1 cellular context compared by ENCODE assay signal in the genomic region with DNA sequence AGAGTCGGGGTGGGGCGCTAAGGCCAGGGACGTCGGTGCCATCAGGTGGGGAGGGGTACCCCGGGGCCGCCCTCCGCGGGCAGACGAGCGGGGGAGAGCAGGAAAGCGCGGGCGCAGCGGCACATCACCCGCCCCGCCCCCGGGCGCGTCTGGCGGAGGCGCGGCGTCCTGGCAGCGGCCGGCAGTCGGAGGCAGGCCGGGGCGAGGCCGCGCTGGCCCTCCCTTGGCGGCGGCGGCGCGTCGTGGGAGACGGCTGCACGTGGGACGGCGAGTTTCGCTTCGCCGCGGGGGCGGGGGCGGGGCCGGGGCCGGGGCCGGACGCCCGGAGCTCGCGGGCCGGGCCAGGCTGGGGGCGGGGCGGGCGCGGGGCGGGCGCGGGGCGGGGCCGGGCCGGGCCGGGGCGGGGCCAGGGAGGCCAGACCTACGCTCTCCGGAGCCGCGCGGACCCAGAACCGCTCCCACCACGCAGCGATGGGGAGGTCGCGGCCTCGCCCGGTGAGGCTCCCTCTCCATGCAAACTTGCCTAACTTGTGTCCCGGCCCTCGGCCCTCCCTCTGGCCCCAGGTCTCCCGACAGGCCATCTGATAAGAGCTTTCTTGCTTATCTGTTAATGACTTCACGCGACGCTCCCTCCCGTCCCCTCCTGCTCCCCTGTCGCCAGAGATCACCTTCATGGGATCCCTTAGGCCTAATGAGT.
A peak's percentile ranks its signal among the peaks of the same experiment; 100 is the strongest.
TF ChIP-seq lines count a peak whose summit lies in the region.

No MANE protein-coding gene starts in this region.

TF ChIP-seq in HepG2, 621 proteins besides CTCF, POLR2A, EP300 and RAD21 (continued from another document and continues in another):
- TF ChIP-seq ARID4A (CRISPR knock-in tag; IDR thresholded peaks at IDR 0.05; ENCODE audit: borderline replicate concordance) (peak; percentile 26; the same call in 1 of the 2 replicates), BORCS8-MEF2B (CRISPR knock-in tag; IDR thresholded peaks at IDR 0.05) (no peak), ZBTB10 (CRISPR knock-in tag; IDR thresholded peaks at IDR 0.05; ENCODE audit: borderline replicate concordance) (no peak), ZBTB1 (CRISPR knock-in tag; IDR thresholded peaks at IDR 0.05; ENCODE audit: borderline replicate concordance) (no peak), CBX1 (IDR thresholded peaks at IDR 0.05; ENCODE audit: low read depth) (no peak), DNMT3B (CRISPR knock-in tag; conservative IDR thresholded peaks at IDR 0.05) (no peak), PITX1 (CRISPR knock-in tag; IDR thresholded peaks at IDR 0.05) (no peak), ZNF33B (CRISPR knock-in tag; IDR thresholded peaks at IDR 0.05) (no peak), NFKBIZ (CRISPR knock-in tag; IDR thresholded peaks at IDR 0.05) (no peak), AKAP8 (CRISPR knock-in tag; IDR thresholded peaks at IDR 0.05) (no peak), POLR2AphosphoS5 (IDR thresholded peaks at IDR 0.05; ENCODE audit: low read depth, low read length) (no peak), LCORL (IDR thresholded peaks at IDR 0.05) (no peak), LCORL (CRISPR knock-in tag; IDR thresholded peaks at IDR 0.05) (no peak), KLF6 (CRISPR knock-in tag; IDR thresholded peaks at IDR 0.05) (0 out of 2 replicates have a peak, but pooled peaks have one; percentile 30), TAF1 (CRISPR knock-in tag; IDR thresholded peaks at IDR 0.05) (peak; percentile 12; the same call in 1 of the 2 replicates), ZNF124 (CRISPR knock-in tag; IDR thresholded peaks at IDR 0.05) (no peak), SP1 (IDR thresholded peaks at IDR 0.05) (no peak), SP1 (CRISPR knock-in tag; IDR thresholded peaks at IDR 0.05) (peak; percentile 42; the same call in 1 of the 2 replicates), ZNF747 (CRISPR knock-in tag; IDR thresholded peaks at IDR 0.05; ENCODE audit: borderline replicate concordance) (0 out of 2 replicates have a peak, but pooled peaks have one; percentile 2), ATF5 (CRISPR knock-in tag; IDR thresholded peaks at IDR 0.05; ENCODE audit: low read depth) (no peak), ZNF253 (CRISPR knock-in tag; IDR thresholded peaks at IDR 0.05; ENCODE audit: borderline replicate concordance) (no peak), SAFB2 (CRISPR knock-in tag; IDR thresholded peaks at IDR 0.05; ENCODE audit: borderline replicate concordance, low read depth) (no peak; the same call in 1 of the 2 replicates), ZFYVE20 (CRISPR knock-in tag; IDR thresholded peaks at IDR 0.05; ENCODE audit: borderline replicate concordance, low read depth) (no peak), XBP1 (CRISPR knock-in tag; IDR thresholded peaks at IDR 0.05) (no peak), SOX6 (IDR thresholded peaks at IDR 0.05) (no peak), SOX6 (CRISPR knock-in tag; IDR thresholded peaks at IDR 0.05) (peak; percentile 29; the same call in 1 of the 2 replicates)
- TF ChIP-seq, protein P1, sequence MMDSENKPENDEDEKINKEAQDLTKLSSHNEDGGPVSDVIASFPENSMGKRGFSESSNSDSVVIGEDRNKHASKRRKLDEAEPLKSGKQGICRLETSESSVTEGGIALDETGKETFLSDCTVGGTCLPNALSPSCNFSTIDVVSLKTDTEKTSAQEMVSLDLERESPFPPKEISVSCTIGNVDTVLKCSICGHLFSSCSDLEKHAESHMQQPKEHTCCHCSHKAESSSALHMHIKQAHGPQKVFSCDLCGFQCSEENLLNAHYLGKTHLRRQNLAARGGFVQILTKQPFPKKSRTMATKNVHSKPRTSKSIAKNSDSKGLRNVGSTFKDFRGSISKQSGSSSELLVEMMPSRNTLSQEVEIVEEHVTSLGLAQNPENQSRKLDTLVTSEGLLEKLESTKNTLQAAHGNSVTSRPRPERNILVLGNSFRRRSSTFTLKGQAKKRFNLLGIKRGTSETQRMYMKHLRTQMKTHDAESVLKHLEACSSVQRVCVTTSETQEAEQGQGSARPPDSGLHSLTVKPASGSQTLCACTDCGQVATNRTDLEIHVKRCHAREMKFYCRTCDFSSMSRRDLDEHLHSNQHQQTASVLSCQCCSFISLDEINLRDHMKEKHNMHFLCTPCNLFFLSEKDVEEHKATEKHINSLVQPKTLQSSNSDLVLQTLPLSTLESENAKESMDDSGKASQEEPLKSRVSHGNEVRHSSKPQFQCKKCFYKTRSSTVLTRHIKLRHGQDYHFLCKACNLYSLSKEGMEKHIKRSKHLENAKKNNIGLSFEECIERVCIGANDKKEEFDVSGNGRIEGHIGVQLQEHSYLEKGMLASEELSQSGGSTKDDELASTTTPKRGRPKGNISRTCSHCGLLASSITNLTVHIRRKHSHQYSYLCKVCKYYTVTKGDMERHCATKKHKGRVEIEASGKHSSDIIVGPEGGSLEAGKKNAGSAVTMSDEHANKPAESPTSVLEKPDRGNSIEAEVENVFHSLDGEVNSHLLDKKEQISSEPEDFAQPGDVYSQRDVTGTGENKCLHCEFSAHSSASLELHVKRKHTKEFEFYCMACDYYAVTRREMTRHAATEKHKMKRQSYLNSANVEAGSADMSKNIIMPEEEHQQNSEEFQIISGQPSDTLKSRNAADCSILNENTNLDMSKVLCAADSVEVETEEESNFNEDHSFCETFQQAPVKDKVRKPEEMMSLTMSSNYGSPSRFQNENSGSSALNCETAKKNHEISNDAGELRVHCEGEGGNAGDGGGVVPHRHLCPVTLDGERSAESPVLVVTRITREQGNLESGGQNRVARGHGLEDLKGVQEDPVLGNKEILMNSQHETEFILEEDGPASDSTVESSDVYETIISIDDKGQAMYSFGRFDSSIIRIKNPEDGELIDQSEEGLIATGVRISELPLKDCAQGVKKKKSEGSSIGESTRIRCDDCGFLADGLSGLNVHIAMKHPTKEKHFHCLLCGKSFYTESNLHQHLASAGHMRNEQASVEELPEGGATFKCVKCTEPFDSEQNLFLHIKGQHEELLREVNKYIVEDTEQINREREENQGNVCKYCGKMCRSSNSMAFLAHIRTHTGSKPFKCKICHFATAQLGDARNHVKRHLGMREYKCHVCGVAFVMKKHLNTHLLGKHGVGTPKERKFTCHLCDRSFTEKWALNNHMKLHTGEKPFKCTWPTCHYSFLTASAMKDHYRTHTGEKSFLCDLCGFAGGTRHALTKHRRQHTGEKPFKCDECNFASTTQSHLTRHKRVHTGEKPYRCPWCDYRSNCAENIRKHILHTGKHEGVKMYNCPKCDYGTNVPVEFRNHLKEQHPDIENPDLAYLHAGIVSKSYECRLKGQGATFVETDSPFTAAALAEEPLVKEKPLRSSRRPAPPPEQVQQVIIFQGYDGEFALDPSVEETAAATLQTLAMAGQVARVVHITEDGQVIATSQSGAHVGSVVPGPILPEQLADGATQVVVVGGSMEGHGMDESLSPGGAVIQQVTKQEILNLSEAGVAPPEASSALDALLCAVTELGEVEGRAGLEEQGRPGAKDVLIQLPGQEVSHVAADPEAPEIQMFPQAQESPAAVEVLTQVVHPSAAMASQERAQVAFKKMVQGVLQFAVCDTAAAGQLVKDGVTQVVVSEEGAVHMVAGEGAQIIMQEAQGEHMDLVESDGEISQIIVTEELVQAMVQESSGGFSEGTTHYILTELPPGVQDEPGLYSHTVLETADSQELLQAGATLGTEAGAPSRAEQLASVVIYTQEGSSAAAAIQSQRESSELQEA (CRISPR knock-in tag; IDR thresholded peaks at IDR 0.05; ENCODE audit: not compliant biosample characterization), result no peak
- TF ChIP-seq, protein P2, sequence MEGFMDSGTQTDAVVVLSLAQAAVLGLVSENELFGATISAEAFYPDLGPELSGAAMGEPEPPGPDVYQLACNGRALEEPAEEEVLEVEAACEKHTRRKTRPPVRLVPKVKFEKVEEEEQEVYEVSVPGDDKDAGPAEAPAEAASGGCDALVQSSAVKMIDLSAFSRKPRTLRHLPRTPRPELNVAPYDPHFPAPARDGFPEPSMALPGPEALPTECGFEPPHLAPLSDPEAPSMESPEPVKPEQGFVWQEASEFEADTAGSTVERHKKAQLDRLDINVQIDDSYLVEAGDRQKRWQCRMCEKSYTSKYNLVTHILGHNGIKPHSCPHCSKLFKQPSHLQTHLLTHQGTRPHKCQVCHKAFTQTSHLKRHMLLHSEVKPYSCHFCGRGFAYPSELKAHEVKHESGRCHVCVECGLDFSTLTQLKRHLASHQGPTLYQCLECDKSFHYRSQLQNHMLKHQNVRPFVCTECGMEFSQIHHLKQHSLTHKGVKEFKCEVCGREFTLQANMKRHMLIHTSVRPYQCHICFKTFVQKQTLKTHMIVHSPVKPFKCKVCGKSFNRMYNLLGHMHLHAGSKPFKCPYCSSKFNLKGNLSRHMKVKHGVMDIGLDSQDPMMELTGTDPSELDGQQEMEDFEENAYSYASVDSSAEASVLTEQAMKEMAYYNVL (CRISPR knock-in tag; IDR thresholded peaks at IDR 0.05; ENCODE audit: borderline replicate concordance), result no peak
- TF ChIP-seq, protein P3, sequence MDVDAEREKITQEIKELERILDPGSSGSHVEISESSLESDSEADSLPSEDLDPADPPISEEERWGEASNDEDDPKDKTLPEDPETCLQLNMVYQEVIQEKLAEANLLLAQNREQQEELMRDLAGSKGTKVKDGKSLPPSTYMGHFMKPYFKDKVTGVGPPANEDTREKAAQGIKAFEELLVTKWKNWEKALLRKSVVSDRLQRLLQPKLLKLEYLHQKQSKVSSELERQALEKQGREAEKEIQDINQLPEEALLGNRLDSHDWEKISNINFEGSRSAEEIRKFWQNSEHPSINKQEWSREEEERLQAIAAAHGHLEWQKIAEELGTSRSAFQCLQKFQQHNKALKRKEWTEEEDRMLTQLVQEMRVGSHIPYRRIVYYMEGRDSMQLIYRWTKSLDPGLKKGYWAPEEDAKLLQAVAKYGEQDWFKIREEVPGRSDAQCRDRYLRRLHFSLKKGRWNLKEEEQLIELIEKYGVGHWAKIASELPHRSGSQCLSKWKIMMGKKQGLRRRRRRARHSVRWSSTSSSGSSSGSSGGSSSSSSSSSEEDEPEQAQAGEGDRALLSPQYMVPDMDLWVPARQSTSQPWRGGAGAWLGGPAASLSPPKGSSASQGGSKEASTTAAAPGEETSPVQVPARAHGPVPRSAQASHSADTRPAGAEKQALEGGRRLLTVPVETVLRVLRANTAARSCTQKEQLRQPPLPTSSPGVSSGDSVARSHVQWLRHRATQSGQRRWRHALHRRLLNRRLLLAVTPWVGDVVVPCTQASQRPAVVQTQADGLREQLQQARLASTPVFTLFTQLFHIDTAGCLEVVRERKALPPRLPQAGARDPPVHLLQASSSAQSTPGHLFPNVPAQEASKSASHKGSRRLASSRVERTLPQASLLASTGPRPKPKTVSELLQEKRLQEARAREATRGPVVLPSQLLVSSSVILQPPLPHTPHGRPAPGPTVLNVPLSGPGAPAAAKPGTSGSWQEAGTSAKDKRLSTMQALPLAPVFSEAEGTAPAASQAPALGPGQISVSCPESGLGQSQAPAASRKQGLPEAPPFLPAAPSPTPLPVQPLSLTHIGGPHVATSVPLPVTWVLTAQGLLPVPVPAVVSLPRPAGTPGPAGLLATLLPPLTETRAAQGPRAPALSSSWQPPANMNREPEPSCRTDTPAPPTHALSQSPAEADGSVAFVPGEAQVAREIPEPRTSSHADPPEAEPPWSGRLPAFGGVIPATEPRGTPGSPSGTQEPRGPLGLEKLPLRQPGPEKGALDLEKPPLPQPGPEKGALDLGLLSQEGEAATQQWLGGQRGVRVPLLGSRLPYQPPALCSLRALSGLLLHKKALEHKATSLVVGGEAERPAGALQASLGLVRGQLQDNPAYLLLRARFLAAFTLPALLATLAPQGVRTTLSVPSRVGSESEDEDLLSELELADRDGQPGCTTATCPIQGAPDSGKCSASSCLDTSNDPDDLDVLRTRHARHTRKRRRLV (CRISPR knock-in tag; IDR thresholded peaks at IDR 0.05), result no peak
